Comparison of ENCODE assay signal across 26 cellular contexts in genomic region chr6:107830060-107830459, GRCh38. TPM values are rescaled to one million over a fixed set of nuclear protein-coding genes. Genes with fewer than 3 reads are reported as not detected.
"Had no signal": no experiment of that assay in that cellular context is flagged by ENCODE, and none has a peak within 500 bp of the region (broad histone marks: within the 10 kb centered on the region; RNA-seq: fewer than 3 reads in every experiment).

No MANE protein-coding gene starts in this region.

- H3K36me3 ChIP-seq: ascending aorta had no signal

- H3K4me3 ChIP-seq: ascending aorta, body of pancreas, K562 had no signal

- ATAC-seq: activated CD8-positive, alpha-beta memory T cell treated with anti-CD3 and anti-CD28 coated beads, Interleukin-2, amount 10 ng/mL, durations not matched to agents 7 days and 5 days; activated CD8-positive, alpha-beta T cell treated with anti-CD3 and anti-CD28 coated beads, Interleukin-2, amount 10 ng/mL, durations not matched to agents 7 days and 5 days; activated naive CD8-positive, alpha-beta T cell treated with anti-CD3 and anti-CD28 coated beads, Interleukin-2, amount 50 U/mL, for 24 hours; body of pancreas; K562 had no signal

- DNase-seq: activated B cell treated with CpG ODN at 0.5 μM for 24 hours; activated CD4-positive, alpha-beta T cell treated with anti-CD3 and anti-CD28 coated beads for 1 hour; activated CD4-positive, alpha-beta T cell treated with anti-CD3 and anti-CD28 coated beads, Interleukin-2, amount 50 U/mL, for 4 hours; activated CD8-positive, alpha-beta memory T cell treated with anti-CD3 and anti-CD28 coated beads, Interleukin-2, amount 10 ng/mL, durations not matched to agents 7 days and 5 days; activated CD8-positive, alpha-beta T cell treated with anti-CD3 and anti-CD28 coated beads, Interleukin-2, amount 10 ng/mL, durations not matched to agents 7 days and 5 days; activated naive CD8-positive, alpha-beta T cell treated with anti-CD3 and anti-CD28 coated beads, Interleukin-2, amount 50 U/mL, for 24 hours; activated T-cell treated with anti-CD3 and anti-CD28 coated beads, Interleukin-2, amount 50 U/mL, for 48 hours; amniotic stem cell; body of pancreas; central memory CD4-positive, alpha-beta T cell; Karpas-422; NCI-H1105 treated with DMSO at 0.1 percent for 48 hours; NCI-H1436 treated with DMSO at 0.1 percent for 48 hours; NCI-H187; NCI-H2081; NCI-H510A treated with DMSO at 0.1 percent for 48 hours; NCI-H69; SIG-M5; T-helper 2 cell; T1000 had no signal

- H3K36me3 Mint-ChIP-seq: activated CD8-positive, alpha-beta memory T cell treated with anti-CD3 and anti-CD28 coated beads, Interleukin-2, amount 10 ng/mL, durations not matched to agents 7 days and 5 days; activated naive CD4-positive, alpha-beta T cell treated with anti-CD3 and anti-CD28 coated beads, Interleukin-2, amount 50 U/mL, for 24 hours had no signal

- H3K4me3 Mint-ChIP-seq: activated B cell treated with CpG ODN at 0.5 μM for 24 hours; activated CD8-positive, alpha-beta memory T cell treated with anti-CD3 and anti-CD28 coated beads, Interleukin-2, amount 10 ng/mL, durations not matched to agents 7 days and 5 days; activated CD8-positive, alpha-beta T cell treated with anti-CD3 and anti-CD28 coated beads, Interleukin-2, amount 10 ng/mL, durations not matched to agents 7 days and 5 days; activated naive CD4-positive, alpha-beta T cell treated with anti-CD3 and anti-CD28 coated beads, Interleukin-2, amount 50 U/mL, for 24 hours; activated naive CD8-positive, alpha-beta T cell treated with anti-CD3 and anti-CD28 coated beads, Interleukin-2, amount 50 U/mL, for 24 hours had no signal

- H3K27me3 ChIP-seq: ascending aorta, body of pancreas had no signal

- H3K9me3 Mint-ChIP-seq: activated B cell treated with CpG ODN at 0.5 μM for 24 hours; activated naive CD4-positive, alpha-beta T cell treated with anti-CD3 and anti-CD28 coated beads, Interleukin-2, amount 50 U/mL, for 24 hours; activated naive CD8-positive, alpha-beta T cell treated with anti-CD3 and anti-CD28 coated beads, Interleukin-2, amount 50 U/mL, for 24 hours had no signal

- H3K27me3 Mint-ChIP-seq: activated B cell treated with CpG ODN at 0.5 μM for 24 hours; activated CD8-positive, alpha-beta memory T cell treated with anti-CD3 and anti-CD28 coated beads, Interleukin-2, amount 10 ng/mL, durations not matched to agents 7 days and 5 days; activated naive CD4-positive, alpha-beta T cell treated with anti-CD3 and anti-CD28 coated beads, Interleukin-2, amount 50 U/mL, for 24 hours; activated naive CD8-positive, alpha-beta T cell treated with anti-CD3 and anti-CD28 coated beads, Interleukin-2, amount 50 U/mL, for 24 hours had no signal

- H3K9me3 ChIP-seq: ascending aorta, body of pancreas had no signal

- H3K27ac ChIP-seq: ascending aorta, body of pancreas had no signal

- H3K27ac Mint-ChIP-seq: activated B cell treated with CpG ODN at 0.5 μM for 24 hours; activated CD8-positive, alpha-beta memory T cell treated with anti-CD3 and anti-CD28 coated beads, Interleukin-2, amount 10 ng/mL, durations not matched to agents 7 days and 5 days; activated naive CD8-positive, alpha-beta T cell treated with anti-CD3 and anti-CD28 coated beads, Interleukin-2, amount 50 U/mL, for 24 hours had no signal

- H3K4me1 ChIP-seq: ascending aorta had no signal

RNA-seq across cellular contexts. Expression of gene SCML4, which starts 5.9 kb away (rescaled TPM):
- total RNA-seq: ascending aorta, bronchial epithelial cell, chondrocyte, RPMI7951 had no signal
- polyA plus RNA-seq: K562 had no signal
